19 cellular contexts compared by ENCODE assay signal in the genomic region with DNA sequence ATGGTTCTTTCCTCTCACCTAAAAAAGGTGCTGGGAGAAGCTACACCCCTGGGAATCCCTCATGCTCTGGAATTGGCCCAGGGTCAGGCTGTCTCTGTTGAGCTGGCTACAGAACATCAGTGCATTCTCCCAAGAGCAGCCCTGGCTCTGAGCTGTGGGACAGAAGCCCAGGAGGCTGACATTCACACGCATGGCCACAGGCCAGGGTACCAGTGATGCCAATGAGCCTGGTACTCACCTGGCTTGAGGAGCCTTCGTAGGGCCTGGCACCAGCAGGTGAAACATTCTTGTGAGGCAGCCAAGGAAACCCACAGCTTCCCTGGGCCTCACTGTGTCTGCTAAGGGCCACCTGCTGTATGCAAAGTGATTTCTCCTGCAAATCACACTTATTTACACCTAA.
DNase-seq lines count a peak whose midpoint lies in the region; ATAC-seq and TF ChIP-seq lines count a peak whose summit lies in the region.
"Had no signal": no experiment of that assay in that cellular context is flagged by ENCODE, and none has a peak within 500 bp of the region (broad histone marks: within the 10 kb centered on the region; RNA-seq: fewer than 3 reads in every experiment).

No MANE protein-coding gene starts in this region.

- H3K79me2 ChIP-seq in mammary epithelial cell (ENCODE audit: insufficient read depth, low read length) (no peaks in the 10 kb centered on the region), PC-3 (ENCODE audit: low read length) (no peaks in the 10 kb centered on the region)

- H3K4me1 Mint-ChIP-seq in endodermal cell = peaks cover 30% of the 10 kb centered on the region
- H3K4me1 Mint-ChIP-seq: B cell; CD4-positive, CD25-positive, alpha-beta regulatory T cell had no signal

- ATAC-seq in upper lobe of right lung (peak; percentile 20), PC-3 (no peak)
- ATAC-seq: HepG2 had no signal

- H3K4me2 ChIP-seq in mammary epithelial cell (ENCODE audit: insufficient read depth, low read depth, low read length) = no peak overlapping the region
- H3K4me2 ChIP-seq in PC-3 (ENCODE audit: low read length) = no peak overlapping the region

- peaks cover 14% of the 10 kb centered on the region for H3K9me3 Mint-ChIP-seq in endodermal cell
- H3K9me3 Mint-ChIP-seq: CD4-positive, CD25-positive, alpha-beta regulatory T cell had no signal

- H3K4me1 ChIP-seq in breast epithelium (no peaks in the 10 kb centered on the region), mammary epithelial cell (ENCODE audit: insufficient read depth, low read length) (no peaks in the 10 kb centered on the region), endodermal cell (ENCODE audit: control insufficient read depth, insufficient read depth, low read length) (peaks cover 11% of the 10 kb centered on the region), upper lobe of right lung (no peaks in the 10 kb centered on the region), PC-3 (ENCODE audit: insufficient read depth, low read length) (no peaks in the 10 kb centered on the region)
- H3K4me1 ChIP-seq in effector memory CD4-positive, alpha-beta T cell (ENCODE audit: control insufficient read depth, insufficient read depth, low read length, poor library complexity, severe bottlenecking) = no peaks in the 10 kb centered on the region
- H3K4me1 ChIP-seq: Caco-2 had no signal

- in situ Hi-C loops in mammary epithelial cell (cut with MboI; ENCODE audit: low sequenced_read_pairs in 2 of 2) = no loop called here

- no TSS peak for BruUV-seq in mammary epithelial cell (replicated peaks; lab: Mats Ljungman, UMichigan)
- BruUV-seq in PC-3 (replicated peaks; lab: Mats Ljungman, UMichigan) = no TSS peak

- POLR2A ChIA-PET in PC-3 (lab: Charles Lee; ENCODE audit: unreplicated experiment) = no interaction called here

- H3K27ac ChIP-seq in breast epithelium (no peak overlapping the region), mammary epithelial cell (ENCODE audit: insufficient read depth, low read depth, low read length) (no peak overlapping the region), endodermal cell (ENCODE audit: low read depth, low read length) (no peak overlapping the region), upper lobe of right lung (no peak overlapping the region), PC-3 (ENCODE audit: low read length) (no peak overlapping the region)
- H3K27ac ChIP-seq in effector memory CD4-positive, alpha-beta T cell (ENCODE audit: insufficient read depth, low read length, poor library complexity, severe bottlenecking) = no peak overlapping the region
- H3K27ac ChIP-seq: 22Rv1, GM23248 had no signal

- H2AFZ ChIP-seq in mammary epithelial cell (ENCODE audit: low read depth, low read length) = no peak overlapping the region
- H2AFZ ChIP-seq in PC-3 (ENCODE audit: low read length) = no peak overlapping the region
- H2AFZ ChIP-seq: GM23248 had no signal

- no peaks in the 10 kb centered on the region for H3F3A ChIP-seq in PC-3 (ENCODE audit: low read length, unreplicated experiment)

- H3K27me3 ChIP-seq in breast epithelium (peaks cover 0 to 5% of the 10 kb centered on the region in 2 donors), mammary epithelial cell (ENCODE audit: insufficient read depth, low read length) (no peaks in the 10 kb centered on the region), endodermal cell (ENCODE audit: control insufficient read depth, insufficient read depth, low read length, poor library complexity, severe bottlenecking) (no peaks in the 10 kb centered on the region), upper lobe of right lung (peaks cover 3% of the 10 kb centered on the region), PC-3 (ENCODE audit: low read length) (no peaks in the 10 kb centered on the region)
- no peaks in the 10 kb centered on the region for H3K27me3 ChIP-seq in effector memory CD4-positive, alpha-beta T cell (replicated peaks; ENCODE audit: control insufficient read depth, insufficient read depth, low read length, poor library complexity, severe bottlenecking)

- CTCF ChIA-PET in mammary epithelial cell (lab: Charles Lee; ENCODE audit: low non-redundant PET) (no interaction called here), PC-3 (lab: Charles Lee) (no interaction called here)

- intact Hi-C loops in breast epithelium (cut with DNase I; ENCODE audit: low total_unique reads) = no loop called here
- intact Hi-C loops in mammary epithelial cell (cut with micrococcal nuclease) = no loop called here
- intact Hi-C loops in upper lobe of right lung (cut with DNase I) = no loop called here
- intact Hi-C loops in PC-3 (cut with micrococcal nuclease) = no loop called here

- no peaks in the 10 kb centered on the region for H3K27me3 Mint-ChIP-seq in endodermal cell (ENCODE audit: insufficient read depth)

- DNase-seq in breast epithelium (ENCODE audit: low spot score in 2 of 2) = peak; percentile 58 to 89
- DNase-seq in mammary epithelial cell = no peak
- peak; percentile 43 for DNase-seq in endodermal cell
- peak; percentile 40 for DNase-seq in islet precursor cell
- DNase-seq in upper lobe of right lung = no peak
- DNase-seq in PC-3 = no peak
- no peak for DNase-seq in H4 (ENCODE audit: low spot score)
- DNase-seq in effector memory CD4-positive, alpha-beta T cell = no peak
- DNase-seq: Caco-2; CD4-positive, CD25-positive, alpha-beta regulatory T cell; GM23248; KBM-7; NCI-H1694 treated with DMSO at 0.1 percent for 48 hours; NCI-H774; OCI-M1; SIG-M5 had no signal

- dilution Hi-C loops in mammary epithelial cell (cut with HindIII; ENCODE audit: low sequenced_read_pairs) = no loop called here

- H3K36me3 Mint-ChIP-seq in endodermal cell (ENCODE audit: low read depth) = peaks cover 4% of the 10 kb centered on the region
- H3K36me3 Mint-ChIP-seq: CD4-positive, CD25-positive, alpha-beta regulatory T cell had no signal

- H3K4me3 ChIP-seq in breast epithelium (no peak overlapping the region), mammary epithelial cell (replicated peaks in 1 of 3; ENCODE audit: insufficient read depth in 1 of 3, low read depth in 2 of 3, low read length in 3 of 3) (no peak overlapping the region), endodermal cell (ENCODE audit: low read length) (no peak overlapping the region), upper lobe of right lung (no peak overlapping the region), PC-3 (ENCODE audit: low read length) (no peak overlapping the region)
- H3K4me3 ChIP-seq in effector memory CD4-positive, alpha-beta T cell (ENCODE audit: insufficient read depth, low read depth, low read length, poor library complexity, severe bottlenecking) = no peak overlapping the region
- H3K4me3 ChIP-seq: GM23248 had no signal

- no peaks in the 10 kb centered on the region for H3K9me2 ChIP-seq in PC-3 (replicated peaks; ENCODE audit: low read length)

- TF ChIP-seq POLR2A in breast epithelium (IDR thresholded peaks at IDR 0.05) = no peak

- TF ChIP-seq CTCF in breast epithelium (IDR thresholded peaks at IDR 0.05) (no peak), mammary epithelial cell (conservative IDR thresholded peaks at IDR 0.05 in 1 of 2, IDR thresholded peaks at IDR 0.05 in 1 of 2; ENCODE audit: extremely low read depth in 1 of 2, insufficient read depth in 1 of 2, low read depth in 1 of 2, low read length in 2 of 2) (no peak), endodermal cell (conservative IDR thresholded peaks at IDR 0.05) (no peak), upper lobe of right lung (IDR thresholded peaks at IDR 0.05) (no peak), PC-3 (conservative IDR thresholded peaks at IDR 0.05; ENCODE audit: low read depth, low read length) (no peak)

- H3K9me3 ChIP-seq in breast epithelium = no peaks in the 10 kb centered on the region
- peaks cover 11% of the 10 kb centered on the region for H3K9me3 ChIP-seq in mammary epithelial cell (replicated peaks; ENCODE audit: insufficient read depth, low read length)
- peaks cover 14% of the 10 kb centered on the region for H3K9me3 ChIP-seq in endodermal cell (ENCODE audit: control insufficient read depth, low read length)
- no peaks in the 10 kb centered on the region for H3K9me3 ChIP-seq in upper lobe of right lung
- H3K9me3 ChIP-seq in PC-3 (ENCODE audit: low read length) = no peaks in the 10 kb centered on the region
- no peaks in the 10 kb centered on the region for H3K9me3 ChIP-seq in effector memory CD4-positive, alpha-beta T cell (ENCODE audit: control insufficient read depth, low read length)
- H3K9me3 ChIP-seq: Caco-2 had no signal

- H3K27ac Mint-ChIP-seq in endodermal cell = no peak overlapping the region
- H3K27ac Mint-ChIP-seq: B cell; CD4-positive, CD25-positive, alpha-beta regulatory T cell had no signal

- WGBS in mammary epithelial cell (ENCODE audit: low coverage, missing lambda C conversion rate) = 0% methylated on average over 2 of the region's 2 CpGs
- 94 to 99% methylated on average over 2 of the region's 2 CpGs for WGBS in endodermal cell (ENCODE audit: insufficient coverage in 1 of 2, insufficient read length in 1 of 2), 2 experiments

- H3K9ac ChIP-seq in mammary epithelial cell (ENCODE audit: insufficient read depth, low read length) (no peak overlapping the region), endodermal cell (ENCODE audit: extremely low read depth, low read length, poor library complexity, severe bottlenecking) (no peak overlapping the region), PC-3 (ENCODE audit: low read length) (no peak overlapping the region)
- H3K9ac ChIP-seq: GM23248 had no signal

- H3K36me3 ChIP-seq in breast epithelium = no peaks in the 10 kb centered on the region
- no peaks in the 10 kb centered on the region for H3K36me3 ChIP-seq in mammary epithelial cell (ENCODE audit: insufficient read depth, low read length)
- peaks cover 3% of the 10 kb centered on the region for H3K36me3 ChIP-seq in endodermal cell (ENCODE audit: control insufficient read depth, insufficient read depth, low read length)
- no peaks in the 10 kb centered on the region for H3K36me3 ChIP-seq in upper lobe of right lung
- H3K36me3 ChIP-seq in PC-3 (ENCODE audit: low read depth, low read length) = no peaks in the 10 kb centered on the region
- no peaks in the 10 kb centered on the region for H3K36me3 ChIP-seq in effector memory CD4-positive, alpha-beta T cell (ENCODE audit: control insufficient read depth, insufficient read depth, low read length)

- no peaks in the 10 kb centered on the region for H4K20me1 ChIP-seq in mammary epithelial cell (ENCODE audit: insufficient read depth, low read length)
- no peaks in the 10 kb centered on the region for H4K20me1 ChIP-seq in PC-3 (ENCODE audit: low read length)

- no peak overlapping the region for H3K4me3 Mint-ChIP-seq in endodermal cell
- H3K4me3 Mint-ChIP-seq: B cell; CD4-positive, CD25-positive, alpha-beta regulatory T cell had no signal

Comparison
In these comparisons a context has a peak if more than half of its experiments do, and no peak if none do; other contexts are left out.
1. DNase-seq: peak in breast epithelium (2 of 2), endodermal cell (single experiment) and islet precursor cell (single experiment); none in mammary epithelial cell (single experiment), upper lobe of right lung (single experiment), PC-3 (single experiment), H4 (single experiment) and effector memory CD4-positive, alpha-beta T cell (0 of 3).